Comparison of ENCODE assay signal across 16 cellular contexts in the genomic region with DNA sequence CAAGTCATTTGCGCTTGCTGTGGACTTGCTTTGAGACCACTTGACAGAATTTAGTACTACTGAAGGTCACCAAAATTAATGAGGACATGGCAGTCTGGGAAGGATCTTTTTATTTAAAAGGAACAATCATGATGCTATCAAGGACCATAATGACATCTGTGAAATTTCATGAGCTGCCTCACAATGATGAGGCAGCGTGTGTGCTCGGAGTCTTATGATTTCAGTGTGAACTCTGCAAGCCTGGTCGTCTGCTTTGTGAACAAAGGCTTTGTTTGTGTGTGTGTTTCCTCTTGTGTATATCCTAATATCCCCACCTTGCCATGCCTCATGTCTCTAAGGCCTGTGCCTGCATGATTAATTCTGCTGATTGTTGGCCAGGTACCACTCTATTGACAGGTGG. TPM values are rescaled to one million over a fixed set of nuclear protein-coding genes. Genes with fewer than 3 reads are reported as not detected.
A peak's percentile ranks its signal among the peaks of the same experiment; 100 is the strongest.
DNase-seq lines count a peak whose midpoint lies in the region; TF ChIP-seq lines count a peak whose summit lies in the region.
"Had no signal": no experiment of that assay in that cellular context is flagged by ENCODE, and none has a peak within 500 bp of the region (broad histone marks: within the 10 kb centered on the region; RNA-seq: fewer than 3 reads in every experiment).

No MANE protein-coding gene starts in this region.

- peaks cover 59% of the 10 kb centered on the region for H3K79me2 ChIP-seq in Karpas-422 (ENCODE audit: low read length)

- no peaks in the 10 kb centered on the region for H4K20me1 ChIP-seq in Karpas-422 (ENCODE audit: insufficient read depth, low read depth, low read length)

- no peak for TF ChIP-seq POLR2A in stomach (IDR thresholded peaks at IDR 0.05)

- TF ChIP-seq EP300 in stomach (IDR thresholded peaks at IDR 0.05), result no peak

- H3K9me3 ChIP-seq in Karpas-422 (ENCODE audit: low read length) (no peaks in the 10 kb centered on the region), stomach (no peaks in the 10 kb centered on the region)
- H3K9me3 ChIP-seq: Caco-2 had no signal

- H3K27me3 ChIP-seq in Karpas-422 (ENCODE audit: low read length) (no peaks in the 10 kb centered on the region), stomach (no peaks in the 10 kb centered on the region)

- WGBS in stomach, 5 donors, result 75 to 87% (median 81%) methylated on average over 4 of the region's 4 CpGs

- intact Hi-C loops in stomach (cut with DNase I; ENCODE audit: low total_unique reads), result no loop called here

- DNase-seq in Karpas-422 (peak; percentile 16), NCI-H69 (lab: John Stamatoyannopoulos, UW) (peak; percentile 32), dedifferentiated amniotic fluid mesenchymal stem cell (ENCODE audit: extremely low spot score) (peak; percentile 1), pons (ENCODE audit: low spot score) (peak; percentile 72), stomach (no peak), NCI-H748 (lab: John Stamatoyannopoulos, UW; ENCODE audit: unreplicated experiment) (no peak), NCI-H345 (lab: John Stamatoyannopoulos, UW) (no peak)
- DNase-seq: ACHN, Caco-2, GDM1, NCI-H1694 treated with DMSO at 0.1 percent for 48 hours, NCI-H2107, NCI-H446, NCI-H748 treated with DMSO at 0.1 percent for 48 hours, OCI-M1, SHP77 had no signal

- H3K4me1 ChIP-seq in Karpas-422 (ENCODE audit: low read length) (no peaks in the 10 kb centered on the region), stomach (peaks cover 2 to 36% (median 9%) of the 10 kb centered on the region in 4 donors)
- H3K4me1 ChIP-seq: Caco-2 had no signal

- no peaks in the 10 kb centered on the region for H3K9me2 ChIP-seq in Karpas-422 (replicated peaks; ENCODE audit: insufficient read depth, low read length)

- H3K36me3 ChIP-seq in Karpas-422 (ENCODE audit: insufficient read depth, low read length) (no peaks in the 10 kb centered on the region), stomach (peaks cover 0 to 14% (median 4%) of the 10 kb centered on the region in 4 donors)

- H3K4me2 ChIP-seq in Karpas-422 (ENCODE audit: low read depth, low read length, poor library complexity, severe bottlenecking), result no peak overlapping the region

- no peak overlapping the region for H3K27ac ChIP-seq in Karpas-422 (ENCODE audit: low read length)
- no peak overlapping the region for H3K27ac ChIP-seq in stomach

- no peak overlapping the region for H3K4me3 ChIP-seq in Karpas-422 (ENCODE audit: low read length)
- H3K4me3 ChIP-seq in stomach, result no peak overlapping the region

- TF ChIP-seq CTCF in stomach (IDR thresholded peaks at IDR 0.05), result no peak

- no peak overlapping the region for H3K9ac ChIP-seq in Karpas-422 (ENCODE audit: low read length)

- H2AFZ ChIP-seq in Karpas-422 (ENCODE audit: low read length), result no peak overlapping the region

RNA-seq across cellular contexts. Expression of gene RAD54L2, which starts 46.7 kb away (rescaled TPM):
- total RNA-seq in Karpas-422 (2014; rRNA removed; shearing (Covaris generic); ENCODE audit: low replicate concordance), result 15.2 and 17.6 TPM in 2 replicates
- 10 to 100 TPM in 4 of 5 donors, 1 to 10 TPM in 1; 2.3 to 46.0 (median 27.4) TPM for total RNA-seq in stomach
- 1 to 10 TPM; 1.5 to 3.9 (median 1.6) TPM for polyA plus RNA-seq in stomach

Comparison
In these comparisons a context has a peak if more than half of its experiments do, and no peak if none do; other contexts are left out.
1. DNase-seq: peak in Karpas-422 (single experiment), NCI-H69 (single experiment), dedifferentiated amniotic fluid mesenchymal stem cell (single experiment) and pons (single experiment); none in stomach (single experiment), NCI-H748 (single experiment) and NCI-H345 (single experiment).